8 cellular contexts compared by ENCODE assay signal in the genomic region with DNA sequence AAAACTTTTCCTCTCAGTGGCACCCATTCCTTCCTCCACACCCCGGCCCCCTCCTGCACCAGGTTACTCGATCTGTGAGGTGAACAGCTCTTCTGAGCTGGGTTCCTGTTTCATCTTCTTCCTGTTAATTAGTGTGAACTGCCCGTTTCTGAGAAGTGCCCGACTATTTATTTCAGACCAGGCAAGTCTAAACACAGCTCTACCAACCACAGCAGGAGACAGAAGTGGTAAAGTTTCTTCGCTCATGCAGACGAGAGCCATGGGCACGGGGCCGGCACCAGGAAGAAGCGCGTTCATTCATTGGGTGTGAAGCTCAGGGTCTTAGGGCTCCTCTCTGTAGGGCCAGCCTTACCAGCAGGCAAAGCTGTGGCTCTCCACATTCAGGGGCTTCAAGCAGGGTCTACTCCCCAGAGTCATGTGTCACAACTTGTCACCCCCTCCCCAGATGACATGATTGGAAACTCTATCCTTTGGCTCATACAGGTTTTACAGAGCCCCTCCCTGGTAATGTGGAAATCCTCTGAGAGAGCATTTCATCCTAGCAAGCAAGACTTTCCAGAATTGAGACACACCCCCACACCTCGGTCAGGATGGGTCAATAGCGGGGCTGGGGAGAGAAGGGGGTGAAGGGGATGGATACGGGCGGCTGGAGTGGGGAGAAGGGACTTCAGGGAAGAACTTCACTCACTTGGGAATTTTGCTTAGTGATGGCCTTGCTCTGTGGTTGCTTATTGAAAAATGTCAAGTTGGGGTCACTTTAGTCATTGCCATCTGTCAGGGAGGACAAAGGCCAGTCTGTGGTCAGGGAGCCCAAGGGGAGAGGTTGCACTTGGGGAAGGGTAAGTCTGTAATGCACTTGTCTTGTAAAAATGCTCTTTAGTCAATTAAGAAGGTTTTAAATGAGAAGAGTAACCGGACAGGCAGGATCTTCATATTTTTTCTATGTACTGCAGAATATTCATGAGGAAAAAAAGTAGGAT.
DNase-seq lines count a peak whose midpoint lies in the region; TF ChIP-seq lines count a peak whose summit lies in the region.

No MANE protein-coding gene starts in this region.

- DNase-seq in Calu3 (no peak), NCI-H510A (lab: John Stamatoyannopoulos, UW) (peak; percentile 16), neural crest cell (ENCODE audit: low read depth, low spot score) (no peak), head of caudate nucleus (no peak), globus pallidus (ENCODE audit: low spot score) (no peak), epidermal melanocyte (ENCODE audit: insufficient read length, low spot score) (no peak), T-helper 9 cell (no peak)

- TF ChIP-seq CTCF in Calu3 (IDR thresholded peaks at IDR 0.05; ENCODE audit: unreplicated experiment) (no peak), neural crest cell (conservative IDR thresholded peaks at IDR 0.05) (no peak)

- no peaks in the 10 kb centered on the region for H3K9me3 Mint-ChIP-seq in Calu3 (ENCODE audit: low read depth, unreplicated experiment)
- peaks cover 2% of the 10 kb centered on the region for H3K9me3 Mint-ChIP-seq in neural crest cell

- H3K27ac ChIP-seq in cingulate gyrus (ENCODE audit: low read depth, low read length): peak overlapping the region; percentile 88

- peak overlapping the region; percentile 33 for H3K27ac Mint-ChIP-seq in Calu3 (ENCODE audit: unreplicated experiment)
- peak overlapping the region; percentile 98 for H3K27ac Mint-ChIP-seq in neural crest cell (ENCODE audit: unreplicated experiment)

- H3K4me1 Mint-ChIP-seq in Calu3 (ENCODE audit: low read depth, unreplicated experiment) (peaks cover 18% of the 10 kb centered on the region), neural crest cell (peaks cover 67% of the 10 kb centered on the region)

- H3K36me3 Mint-ChIP-seq in Calu3 (ENCODE audit: insufficient read depth, unreplicated experiment) (no peaks in the 10 kb centered on the region), neural crest cell (ENCODE audit: low read depth) (no peaks in the 10 kb centered on the region)

- no peak overlapping the region for H3K4me3 Mint-ChIP-seq in Calu3 (ENCODE audit: low read depth, unreplicated experiment)
- H3K4me3 Mint-ChIP-seq in neural crest cell: peak overlapping the region; percentile 72

- H3K27me3 Mint-ChIP-seq in Calu3 (ENCODE audit: unreplicated experiment) (no peaks in the 10 kb centered on the region), neural crest cell (ENCODE audit: low read depth) (no peaks in the 10 kb centered on the region)

- intact Hi-C loops in Calu3 (cut with micrococcal nuclease; ENCODE audit: unreplicated experiment): loop anchor here (1.0 kb wide), 1 partner anchor 46 kb away; no protein-coding TSS in a partner anchor
- intact Hi-C loops in head of caudate nucleus (cut with DNase I): loop anchor here (1.0 to 2.0 kb wide), 2 partner anchors 46 to 236 kb away; no protein-coding TSS in a partner anchor

- no TSS peak for BruUV-seq in Calu3 (replicated peaks; lab: Mats Ljungman, UMichigan)

- CTCF ChIA-PET in Calu3 (lab: Charles Lee): interaction anchor here (0.6 to 1.4 kb wide), 6 partner anchors 33 to 147 kb away, joined by 3 to 36 read pairs (median 4); no protein-coding TSS in a partner anchor
